In genomic region chr18:76495435-76496199, GRCh38 we compare ENCODE assay signal across 9 cellular contexts. TPM values are rescaled to one million over a fixed set of nuclear protein-coding genes. Genes with fewer than 3 reads are reported as not detected.
DNase-seq lines count a peak whose midpoint lies in the region; ATAC-seq and TF ChIP-seq lines count a peak whose summit lies in the region.
"Had no signal": no experiment of that assay in that cellular context is flagged by ENCODE, and none has a peak within 500 bp of the region (broad histone marks: within the 10 kb centered on the region; RNA-seq: fewer than 3 reads in every experiment).

No MANE protein-coding gene starts in this region.

- ATAC-seq in HG02798 (IDR thresholded peaks at IDR 0.05; ENCODE audit: poor library complexity, unreplicated experiment) (peak; percentile 10), GM21381 (IDR thresholded peaks at IDR 0.05; ENCODE audit: unreplicated experiment) (no peak)

- TF ChIP-seq CTCF in coronary artery (IDR thresholded peaks at IDR 0.05) (no peak), lower leg skin (IDR thresholded peaks at IDR 0.05) (no peak)

- no peaks in the 10 kb centered on the region for H3K9me3 ChIP-seq in ES-I3 (ENCODE audit: control insufficient read depth, insufficient read depth, low read length)
- H3K9me3 ChIP-seq in stomach smooth muscle (ENCODE audit: control insufficient read depth in 2 of 2, low read length in 2 of 2) = no peaks in the 10 kb centered on the region

- H3K27me3 ChIP-seq in stomach smooth muscle (ENCODE audit: control insufficient read depth in 1 of 2, insufficient read depth in 2 of 2, low read length in 2 of 2) = no peaks in the 10 kb centered on the region

- 1% methylated on average over 14 to 37 of the region's 44 CpGs for WGBS in lower leg skin, 2 donors

- intact Hi-C loops in lower leg skin (cut with DNase I; ENCODE audit: low total_unique reads) = no loop called here

- H3K4me3 ChIP-seq in coronary artery (peak overlapping the region; percentile 71), lower leg skin (ENCODE audit: low read depth, poor library complexity, severe bottlenecking) (peak overlapping the region; percentile 41), stomach smooth muscle (ENCODE audit: low read length in 2 of 2) (peak overlapping the region; percentile 79 to 86)

- H3K9ac ChIP-seq in ES-I3 (ENCODE audit: low read depth, low read length) (peak overlapping the region; percentile 77), stomach smooth muscle (ENCODE audit: low read length in 2 of 2) (peak overlapping the region; percentile 71 to 72)

- no peak for TF ChIP-seq POLR2A in lower leg skin (IDR thresholded peaks at IDR 0.05)

- H3K4me1 ChIP-seq in ES-I3 (ENCODE audit: insufficient read depth, low read length) = peaks cover 7% of the 10 kb centered on the region; the same call in 1 of the 2 replicates
- peaks cover 11% of the 10 kb centered on the region for H3K4me1 ChIP-seq in stomach smooth muscle (ENCODE audit: control insufficient read depth, insufficient read depth, low read length)

- DNase-seq in RPMI8226 (peak; percentile 71), coronary artery (ENCODE audit: low spot score) (no peak), lower leg skin (ENCODE audit: low spot score in 2 of 2) (peak; percentile 56 to 91), NK-92 (lab: John Stamatoyannopoulos, UW; ENCODE audit: unreplicated experiment) (no peak)

- peak overlapping the region; percentile 61 to 86 for H3K27ac ChIP-seq in coronary artery
- H3K27ac ChIP-seq in stomach smooth muscle (ENCODE audit: low read length) = no peak overlapping the region
- H3K27ac ChIP-seq: VCaP had no signal

- no peaks in the 10 kb centered on the region for H3K36me3 ChIP-seq in ES-I3 (ENCODE audit: insufficient read depth, low read length)
- no peaks in the 10 kb centered on the region for H3K36me3 ChIP-seq in stomach smooth muscle (ENCODE audit: control insufficient read depth in 2 of 2, insufficient read depth in 2 of 2, low read length in 2 of 2)

RNA-seq across cellular contexts. Expression of gene ZNF516, which starts 0.6 kb away (rescaled TPM):
- total RNA-seq in lower leg skin = 10 to 100 TPM; 34.4 to 57.3 (median 39.5) TPM

Comparison
In these comparisons a context has a peak if more than half of its experiments do, and no peak if none do; other contexts are left out.
1. DNase-seq: peak in RPMI8226 (single experiment) and lower leg skin (2 of 2); none in coronary artery (single experiment) and NK-92 (single experiment).
2. Peak in every context shown above with its lines, with median percentiles within 50 percentile points of each other: H3K4me3 ChIP-seq.